In the genomic region with DNA sequence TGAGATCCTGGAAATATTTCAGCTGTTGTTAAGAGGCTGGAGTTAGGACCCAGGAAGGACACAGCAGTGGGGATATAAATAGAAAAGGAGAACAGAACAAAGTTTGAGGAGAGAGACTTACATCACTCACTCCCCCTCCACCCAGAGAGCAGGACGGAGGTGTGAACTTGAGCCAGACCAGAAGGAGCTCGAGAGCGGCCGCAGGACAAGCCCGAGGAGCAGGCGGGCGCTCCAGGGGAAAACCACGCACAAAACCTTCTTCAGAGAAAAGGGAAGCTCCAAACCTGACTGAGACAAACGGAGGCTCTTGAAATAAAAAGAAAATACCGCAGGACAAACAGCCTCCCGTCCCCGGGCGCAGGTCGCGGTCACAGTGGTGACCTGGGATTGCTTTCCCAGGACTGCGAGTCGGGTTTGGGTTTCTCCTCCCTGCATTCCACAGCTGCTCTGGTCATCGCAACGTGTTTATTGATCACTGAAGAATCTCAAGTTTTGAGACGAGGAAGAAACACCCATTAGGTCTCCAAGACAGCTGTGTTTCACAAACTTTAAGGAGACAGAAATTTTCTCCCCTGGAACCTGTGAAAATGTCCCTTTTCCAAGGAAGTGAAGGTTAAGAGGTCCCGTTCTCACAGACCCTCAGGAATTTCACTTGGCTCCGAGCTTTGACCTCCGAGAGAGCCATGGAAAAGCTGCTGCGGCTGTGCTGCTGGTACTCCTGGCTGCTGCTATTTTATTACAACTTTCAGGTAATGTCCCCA, we compare ENCODE assay signal across 9 cellular contexts. TPM values are rescaled to one million over a fixed set of nuclear protein-coding genes. Genes with fewer than 3 reads are reported as not detected.
DNase-seq lines count a peak whose midpoint lies in the region; ATAC-seq, FAIRE-seq and TF ChIP-seq lines count a peak whose summit lies in the region.
"Had no signal": no experiment of that assay in that cellular context is flagged by ENCODE, and none has a peak within 500 bp of the region (broad histone marks: within the 10 kb centered on the region; RNA-seq: fewer than 3 reads in every experiment).

ADGRD1 (plus strand) TSS at position 125 of the 761 bp plus-strand sequence; CDS start at position 684, 559 bp downstream.

- H3K27me3 ChIP-seq in RWPE2 (ENCODE audit: insufficient read depth, poor library complexity, severe bottlenecking) (peaks cover 19% of the 10 kb centered on the region), right atrium auricular region (no peaks in the 10 kb centered on the region), psoas muscle (ENCODE audit: insufficient read depth in 3 of 3, low read length in 2 of 3) (peaks cover 0 to 3% (median 0%) of the 10 kb centered on the region in 3 donors)

- ATAC-seq in RWPE2 (ENCODE audit: low read depth), result peak; percentile 46; the same call in 2 of the 3 replicates
- ATAC-seq in psoas muscle, result peak; percentile 82 to 96 (median 91)
- ATAC-seq in esophagus mucosa, result no peak

- FAIRE-seq in GM12892 (lab: Jason Lieb, UNC), result no peak
- FAIRE-seq: keratinocyte had no signal

- WGBS in psoas muscle, 3 donors, result 2 to 5% (median 3%) methylated on average over 23 to 24 of the region's 24 CpGs

- DNase-seq in Daoy (ENCODE audit: low read depth) (no peak), RWPE2 (ENCODE audit: low spot score) (no peak), right atrium auricular region (ENCODE audit: low spot score) (peak; percentile 88), psoas muscle (peak; percentile 61 to 80), T1000 (lab: John Stamatoyannopoulos, UW) (no peak), GM12892 (ENCODE audit: insufficient read length) (no peak)
- DNase-seq in stimulated activated naive CD4-positive, alpha-beta T cell treated with Interleukin-2 at 50 U/mL for 16 hours (lab: John Stamatoyannopoulos, UW), result no peak

- H3K9me3 ChIP-seq in RWPE2 (ENCODE audit: severe bottlenecking) (no peaks in the 10 kb centered on the region), right atrium auricular region (no peaks in the 10 kb centered on the region), psoas muscle (no peaks in the 10 kb centered on the region)

- H3K4me3 ChIP-seq in RWPE2 (ENCODE audit: severe bottlenecking) (no peak within 1 kb of the TSS), right atrium auricular region (peak within 1 kb of the TSS; percentile 62 to 69), psoas muscle (peak within 1 kb of the TSS; percentile 67)

- H3K36me3 ChIP-seq in RWPE2 (ENCODE audit: low read depth) (no peaks in the 10 kb centered on the region), right atrium auricular region (peaks cover 26% of the 10 kb centered on the region), psoas muscle (ENCODE audit: insufficient read depth in 1 of 2, low read depth in 1 of 2) (no peaks in the 10 kb centered on the region)

- H3K4me1 ChIP-seq in RWPE2 (ENCODE audit: insufficient read depth, poor library complexity, severe bottlenecking) (no peaks in the 10 kb centered on the region), right atrium auricular region (peaks cover 0 to 46% of the 10 kb centered on the region in 2 donors), psoas muscle (peaks cover 7% of the 10 kb centered on the region)

- H3K27ac ChIP-seq in RWPE2 (ENCODE audit: poor library complexity, severe bottlenecking), result no peak within 1 kb of the TSS
- peak within 1 kb of the TSS; percentile 91 to 94 for H3K27ac ChIP-seq in right atrium auricular region
- peak within 1 kb of the TSS; percentile 71 for H3K27ac ChIP-seq in psoas muscle

- no peak for TF ChIP-seq CTCF in RWPE2 (IDR thresholded peaks at IDR 0.05; ENCODE audit: poor library complexity, severe bottlenecking)
- no peak for TF ChIP-seq CTCF in right atrium auricular region (IDR thresholded peaks at IDR 0.05)
- no peak for TF ChIP-seq CTCF in psoas muscle (IDR thresholded peaks at IDR 0.05)

- TF ChIP-seq POLR2A in GM12892 (IDR thresholded peaks at IDR 0.05; ENCODE audit: low read depth, low read length), result no peak

- intact Hi-C loops in psoas muscle (cut with DNase I), result no loop called here

RNA-seq across cellular contexts. Expression of gene ADGRD1, which starts in this region (rescaled TPM):
- 11.8 and 15.6 TPM in 2 replicates for total RNA-seq in Daoy (2014; rRNA removed; shearing (Covaris generic))
- total RNA-seq in right atrium auricular region (100 to 1,000 TPM; 120 to 168 TPM), psoas muscle (10 to 100 TPM in 2 of 4 donors, 1 to 10 TPM in 2; 2.1 to 11.6 (median 9.4) TPM), esophagus mucosa (2.5 TPM)
- polyA plus RNA-seq in psoas muscle, result 1 to 10 TPM; 3.2 to 3.6 (median 3.3) TPM
- 0.91 TPM for polyA plus RNA-seq in GM12892 (2012; ENCODE audit: missing spikeins)
- polyA plus RNA-seq: keratinocyte had no signal

Comparison
In these comparisons a context has a peak if more than half of its experiments do, and no peak if none do; other contexts are left out.
1. DNase-seq: peak in right atrium auricular region (single experiment) and psoas muscle (2 of 2); none in Daoy (single experiment), RWPE2 (single experiment), T1000 (single experiment), GM12892 (single experiment) and stimulated activated naive CD4-positive, alpha-beta T cell treated with Interleukin-2 at 50 U/mL for 16 hours (single experiment).